ENCODE assay signal across 2 cellular contexts in the genomic region with DNA sequence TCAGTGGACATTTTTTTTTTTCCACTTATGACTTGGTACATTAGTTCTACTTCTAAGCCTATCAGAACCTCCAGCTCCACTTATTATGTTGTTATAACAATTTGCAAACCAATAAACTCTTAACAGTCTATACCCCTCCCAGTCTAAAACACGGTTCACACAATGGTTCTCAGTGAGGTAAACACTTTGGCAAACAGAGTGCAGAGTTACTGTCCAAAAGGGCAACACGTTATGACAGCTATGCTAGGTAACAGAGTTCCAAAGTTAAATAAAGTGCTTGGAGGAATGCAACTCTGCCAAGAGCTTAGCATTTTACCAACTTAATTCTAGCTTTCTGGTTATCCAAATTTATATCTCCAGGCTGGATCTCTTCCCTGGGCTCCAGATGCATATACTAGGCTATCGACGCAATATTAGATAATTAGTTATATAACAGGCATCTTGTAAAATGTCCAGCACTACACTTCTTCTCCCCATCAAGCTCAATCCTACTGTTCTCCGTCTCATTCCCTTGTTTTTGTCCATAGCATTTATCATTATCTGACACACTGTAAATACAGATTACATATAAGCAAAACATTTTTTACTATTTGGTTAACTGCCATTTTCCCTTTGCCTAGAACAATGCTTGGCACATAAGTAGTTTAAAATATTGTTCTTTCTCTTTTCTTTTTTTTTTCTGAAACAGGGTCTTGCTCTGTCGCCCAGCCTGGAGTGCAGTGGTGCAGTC.
TF ChIP-seq lines count a peak whose summit lies in the region.

No MANE protein-coding gene starts in this region.

TF ChIP-seq in GM12891, 5 proteins besides CTCF, POLR2A, EP300 and RAD21:
- TF ChIP-seq TAF1 (IDR thresholded peaks at IDR 0.05; ENCODE audit: low read depth, low read length) (no peak), SPI1 (IDR thresholded peaks at IDR 0.05; ENCODE audit: low read depth, low read length) (no peak)

TF ChIP-seq in GM12878, 131 proteins besides CTCF, POLR2A, EP300 and RAD21:
- TF ChIP-seq MXI1 (IDR thresholded peaks at IDR 0.05; ENCODE audit: low read depth, low read length) (0 out of 2 replicates have a peak, but pooled peaks have one; percentile 1), WRNIP1 (IDR thresholded peaks at IDR 0.05; ENCODE audit: borderline replicate concordance, low read depth, low read length) (0 out of 2 replicates have a peak, but pooled peaks have one; percentile 55), HDAC6 (IDR thresholded peaks at IDR 0.05; ENCODE audit: unreplicated experiment) (no peak)
- TF ChIP-seq, protein P1, sequence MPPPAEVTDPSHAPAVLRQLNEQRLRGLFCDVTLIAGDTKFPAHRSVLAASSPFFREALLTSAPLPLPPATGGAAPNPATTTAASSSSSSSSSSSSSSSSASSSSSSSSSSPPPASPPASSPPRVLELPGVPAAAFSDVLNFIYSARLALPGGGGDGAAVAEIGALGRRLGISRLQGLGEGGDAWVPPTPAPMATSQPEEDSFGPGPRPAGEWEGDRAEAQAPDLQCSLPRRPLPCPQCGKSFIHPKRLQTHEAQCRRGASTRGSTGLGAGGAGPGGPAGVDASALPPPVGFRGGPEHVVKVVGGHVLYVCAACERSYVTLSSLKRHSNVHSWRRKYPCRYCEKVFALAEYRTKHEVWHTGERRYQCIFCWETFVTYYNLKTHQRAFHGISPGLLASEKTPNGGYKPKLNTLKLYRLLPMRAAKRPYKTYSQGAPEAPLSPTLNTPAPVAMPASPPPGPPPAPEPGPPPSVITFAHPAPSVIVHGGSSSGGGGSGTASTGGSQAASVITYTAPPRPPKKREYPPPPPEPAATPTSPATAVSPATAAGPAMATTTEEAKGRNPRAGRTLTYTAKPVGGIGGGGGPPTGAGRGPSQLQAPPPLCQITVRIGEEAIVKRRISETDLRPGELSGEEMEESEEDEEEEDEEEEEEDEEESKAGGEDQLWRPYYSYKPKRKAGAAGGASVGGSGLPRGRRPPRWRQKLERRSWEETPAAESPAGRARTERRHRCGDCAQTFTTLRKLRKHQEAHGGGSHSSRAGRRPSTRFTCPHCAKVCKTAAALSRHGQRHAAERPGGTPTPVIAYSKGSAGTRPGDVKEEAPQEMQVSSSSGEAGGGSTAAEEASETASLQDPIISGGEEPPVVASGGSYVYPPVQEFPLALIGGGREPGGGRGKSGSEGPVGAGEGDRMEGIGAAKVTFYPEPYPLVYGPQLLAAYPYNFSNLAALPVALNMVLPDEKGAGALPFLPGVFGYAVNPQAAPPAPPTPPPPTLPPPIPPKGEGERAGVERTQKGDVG (CRISPR knock-in tag; IDR thresholded peaks at IDR 0.05) = 0 out of 2 replicates have a peak, but pooled peaks have one; percentile 4
- TF ChIP-seq, protein P2, sequence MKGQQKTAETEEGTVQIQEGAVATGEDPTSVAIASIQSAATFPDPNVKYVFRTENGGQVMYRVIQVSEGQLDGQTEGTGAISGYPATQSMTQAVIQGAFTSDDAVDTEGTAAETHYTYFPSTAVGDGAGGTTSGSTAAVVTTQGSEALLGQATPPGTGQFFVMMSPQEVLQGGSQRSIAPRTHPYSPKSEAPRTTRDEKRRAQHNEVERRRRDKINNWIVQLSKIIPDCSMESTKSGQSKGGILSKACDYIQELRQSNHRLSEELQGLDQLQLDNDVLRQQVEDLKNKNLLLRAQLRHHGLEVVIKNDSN (IDR thresholded peaks at IDR 0.05; ENCODE audit: borderline replicate concordance, extremely low read length, insufficient read depth, low read depth, low read length) = no peak
